Comparison of ENCODE assay signal across 8 cellular contexts in genomic region chr3:101513419-101513986, GRCh38. TPM values are rescaled to one million over a fixed set of nuclear protein-coding genes. Genes with fewer than 3 reads are reported as not detected.
DNase-seq lines count a peak whose midpoint lies in the region; ATAC-seq, FAIRE-seq and TF ChIP-seq lines count a peak whose summit lies in the region.

No MANE protein-coding gene starts in this region.

- no peak for FAIRE-seq in small intestine (lab: Jason Lieb, UNC)
- FAIRE-seq in D721Med (lab: Jason Lieb, UNC) = no peak

- peak overlapping the region; percentile 72 for H3K4me2 ChIP-seq in DND-41 (ENCODE audit: insufficient read depth, low read length)

- 15% methylated on average over 12 of the region's 12 CpGs for WGBS in right cardiac atrium
- 7 to 13% (median 9%) methylated on average over 12 of the region's 12 CpGs for WGBS in small intestine, 3 donors

- no peaks in the 10 kb centered on the region for H3K9me3 ChIP-seq in DND-41 (ENCODE audit: insufficient read depth, low read length, severe bottlenecking)
- no peaks in the 10 kb centered on the region for H3K9me3 ChIP-seq in HUES48 (ENCODE audit: control insufficient read depth, insufficient read depth, low read length)
- no peaks in the 10 kb centered on the region for H3K9me3 ChIP-seq in right cardiac atrium (ENCODE audit: control insufficient read depth, low read length)
- no peaks in the 10 kb centered on the region for H3K9me3 ChIP-seq in small intestine (ENCODE audit: control insufficient read depth, low read depth)

- peaks cover 6% of the 10 kb centered on the region for H3K36me3 Mint-ChIP-seq in activated naive CD8-positive, alpha-beta T cell treated with anti-CD3 and anti-CD28 coated beads for 36 hours

- H3K27me3 Mint-ChIP-seq in activated naive CD8-positive, alpha-beta T cell treated with anti-CD3 and anti-CD28 coated beads for 36 hours = no peaks in the 10 kb centered on the region

- H3K9ac ChIP-seq in DND-41 (ENCODE audit: low read depth, low read length) = peak overlapping the region; percentile 71
- peak overlapping the region; percentile 37 for H3K9ac ChIP-seq in HUES48 (ENCODE audit: low read depth, low read length)

- H3K27me3 ChIP-seq in DND-41 (ENCODE audit: insufficient read depth, low read length, poor library complexity) (no peaks in the 10 kb centered on the region), HUES48 (ENCODE audit: control insufficient read depth, insufficient read depth, low read length) (no peaks in the 10 kb centered on the region), right cardiac atrium (ENCODE audit: control insufficient read depth, insufficient read depth) (no peaks in the 10 kb centered on the region), small intestine (ENCODE audit: control insufficient read depth in 2 of 2, insufficient read depth in 2 of 2, low read length in 2 of 2) (no peaks in the 10 kb centered on the region)

- no peaks in the 10 kb centered on the region; the same call in 1 of the 2 replicates for H3K36me3 ChIP-seq in DND-41 (ENCODE audit: insufficient read depth, low read length)
- no peaks in the 10 kb centered on the region for H3K36me3 ChIP-seq in HUES48 (ENCODE audit: control insufficient read depth, insufficient read depth, low read length)
- H3K36me3 ChIP-seq in small intestine (ENCODE audit: control insufficient read depth in 2 of 2, insufficient read depth in 2 of 2, low read length in 2 of 2) = no peaks in the 10 kb centered on the region

- H3K4me3 Mint-ChIP-seq in activated naive CD8-positive, alpha-beta T cell treated with anti-CD3 and anti-CD28 coated beads for 36 hours = peak overlapping the region; percentile 98

- H3K4me1 ChIP-seq in DND-41 (ENCODE audit: insufficient read depth, low read length) (peaks cover 23% of the 10 kb centered on the region), HUES48 (ENCODE audit: control insufficient read depth, insufficient read depth, low read length) (peaks cover 18% of the 10 kb centered on the region), right cardiac atrium (ENCODE audit: control insufficient read depth, insufficient read depth, low read length) (no peaks in the 10 kb centered on the region), small intestine (ENCODE audit: control insufficient read depth in 2 of 2, insufficient read depth in 1 of 2, low read depth in 1 of 2, low read length in 1 of 2) (peaks cover 0 to 2% of the 10 kb centered on the region in 2 donors)

- peak overlapping the region; percentile 96 for H3K27ac Mint-ChIP-seq in activated naive CD8-positive, alpha-beta T cell treated with anti-CD3 and anti-CD28 coated beads for 36 hours

- intact Hi-C loops in right cardiac atrium (cut with DNase I) = no loop called here

- no peaks in the 10 kb centered on the region for H3K9me3 Mint-ChIP-seq in activated naive CD8-positive, alpha-beta T cell treated with anti-CD3 and anti-CD28 coated beads for 36 hours

- H3K27ac ChIP-seq in DND-41 (ENCODE audit: low read length) (peak overlapping the region; percentile 91), HUES48 (ENCODE audit: low read depth, low read length) (peak overlapping the region; percentile 91), right cardiac atrium (ENCODE audit: low read length) (peak overlapping the region; percentile 99), small intestine (ENCODE audit: low read depth in 1 of 2, low read length in 1 of 2) (peak overlapping the region; percentile 88 to 98)

- H3K4me3 ChIP-seq in DND-41 (ENCODE audit: low read depth in 1 of 2, low read length in 2 of 2) (peak overlapping the region; percentile 61 to 83; a peak in 3 of 4 replicates), HUES48 (ENCODE audit: low read depth, low read length) (peak overlapping the region; percentile 91), right cardiac atrium (ENCODE audit: low read length) (peak overlapping the region; percentile 97), small intestine (ENCODE audit: low read depth in 1 of 2, low read length in 2 of 2) (peak overlapping the region; percentile 79 to 86)

- TF ChIP-seq CTCF in DND-41 (IDR thresholded peaks at IDR 0.05; ENCODE audit: borderline replicate concordance, extremely low read depth, low read length, poor library complexity, severe bottlenecking) (no peak), GM20000 (IDR thresholded peaks at IDR 0.05; ENCODE audit: extremely low read depth, missing control alignments) (no peak), D721Med (IDR thresholded peaks at IDR 0.05; ENCODE audit: insufficient read depth, missing control alignments) (no peak)

- DNase-seq in DND-41 (no peak), GM20000 (ENCODE audit: low spot score) (peak; percentile 63), right cardiac atrium (no peak), small intestine (no peak), D721Med (ENCODE audit: insufficient read length, low spot score) (no peak), GDM1 (lab: John Stamatoyannopoulos, UW) (no peak)
- DNase-seq in activated naive CD8-positive, alpha-beta T cell treated with anti-CD3 and anti-CD28 coated beads for 36 hours = no peak

- ATAC-seq in DND-41 (ENCODE audit: insufficient read depth, low read depth) (peak; percentile 59), right cardiac atrium (peak; percentile 63 to 76)

- H3K4me1 Mint-ChIP-seq in activated naive CD8-positive, alpha-beta T cell treated with anti-CD3 and anti-CD28 coated beads for 36 hours = peaks cover 45% of the 10 kb centered on the region

- H2AFZ ChIP-seq in DND-41 (ENCODE audit: low read depth, low read length) = peak overlapping the region; percentile 87

- H3K79me2 ChIP-seq in DND-41 (ENCODE audit: insufficient read depth, low read length) = peaks cover 43% of the 10 kb centered on the region

- no peaks in the 10 kb centered on the region for H4K20me1 ChIP-seq in DND-41 (ENCODE audit: insufficient read depth, low read length)

RNA-seq across cellular contexts. Expression of gene SENP7, which starts 0.5 kb away (rescaled TPM):
- total RNA-seq in activated naive CD8-positive, alpha-beta T cell treated with anti-CD3 and anti-CD28 coated beads for 36 hours = 10 to 100 TPM; 10.1 TPM
- total RNA-seq in right cardiac atrium = 10 to 100 TPM; 10.8 to 12.1 (median 11.6) TPM
- 6.0 TPM for polyA plus RNA-seq in right cardiac atrium
- 1 to 10 TPM; 3.0 to 4.1 (median 4.0) TPM for polyA plus RNA-seq in small intestine

RNA-seq across cellular contexts. Expression of gene TRMT10C, which starts 48.2 kb away (rescaled TPM):
- total RNA-seq in activated naive CD8-positive, alpha-beta T cell treated with anti-CD3 and anti-CD28 coated beads for 36 hours = 10 to 100 TPM; 78.0 to 85.3 TPM
- 10 to 100 TPM; 18.8 to 22.6 (median 19.8) TPM for total RNA-seq in right cardiac atrium
- polyA plus RNA-seq in right cardiac atrium (26.0 TPM), small intestine (10 to 100 TPM; 13.8 to 23.7 (median 15.7) TPM)
